In genomic region chr3:138284079-138284478, GRCh38 we compare ENCODE assay signal across 18 cellular contexts. TPM values are rescaled to one million over a fixed set of nuclear protein-coding genes. Genes with fewer than 3 reads are reported as not detected.
"Had no signal": no experiment of that assay in that cellular context is flagged by ENCODE, and none has a peak within 500 bp of the region (broad histone marks: within the 10 kb centered on the region; RNA-seq: fewer than 3 reads in every experiment).

No MANE protein-coding gene starts in this region.

- ATAC-seq: heart left ventricle; left lobe of liver; mucosa of descending colon; naive thymus-derived CD8-positive, alpha-beta T cell; sciatic nerve had no signal

- H3K4me3 Mint-ChIP-seq: central memory CD8-positive, alpha-beta T cell; naive thymus-derived CD8-positive, alpha-beta T cell; stimulated activated naive CD8-positive, alpha-beta T cell treated with anti-CD3 and anti-CD28 coated beads, Interleukin-15, Interleukin-2, amounts not matched to agents 100 ng/mL and 50 ng/mL, for 24 hours had no signal

- DNase-seq: cortex of kidney; dorsolateral prefrontal cortex; effector CD8-positive, alpha-beta T cell; heart left ventricle; hippocampal formation; mucosa of descending colon; naive thymus-derived CD8-positive, alpha-beta T cell; posterior cingulate gyrus; transverse colon had no signal

- H3K27ac ChIP-seq: heart left ventricle, thoracic aorta, transverse colon had no signal

- H3K4me1 ChIP-seq: heart left ventricle, transverse colon had no signal

- H3K9me3 ChIP-seq: heart left ventricle, mucosa of descending colon, thoracic aorta, transverse colon had no signal

- H3K4me3 ChIP-seq: dorsolateral prefrontal cortex, heart left ventricle, mucosa of descending colon, thoracic aorta, transverse colon had no signal

- H3K27me3 ChIP-seq: dorsolateral prefrontal cortex, heart left ventricle, transverse colon had no signal

- H3K27me3 Mint-ChIP-seq: central memory CD8-positive, alpha-beta T cell; naive thymus-derived CD8-positive, alpha-beta T cell; stimulated activated naive CD8-positive, alpha-beta T cell treated with anti-CD3 and anti-CD28 coated beads, Interleukin-15, Interleukin-2, amounts not matched to agents 100 ng/mL and 50 ng/mL, for 24 hours had no signal

RNA-seq across cellular contexts. Expression of gene NME9, which starts 45.6 kb away (rescaled TPM):
- total RNA-seq: glomerular endothelial cell, heart left ventricle, left lobe of liver, osteocyte, pulmonary artery endothelial cell, skeletal muscle tissue, thoracic aorta, transverse colon had no signal
